ENCODE assay signal across 10 cellular contexts in the genomic region with DNA sequence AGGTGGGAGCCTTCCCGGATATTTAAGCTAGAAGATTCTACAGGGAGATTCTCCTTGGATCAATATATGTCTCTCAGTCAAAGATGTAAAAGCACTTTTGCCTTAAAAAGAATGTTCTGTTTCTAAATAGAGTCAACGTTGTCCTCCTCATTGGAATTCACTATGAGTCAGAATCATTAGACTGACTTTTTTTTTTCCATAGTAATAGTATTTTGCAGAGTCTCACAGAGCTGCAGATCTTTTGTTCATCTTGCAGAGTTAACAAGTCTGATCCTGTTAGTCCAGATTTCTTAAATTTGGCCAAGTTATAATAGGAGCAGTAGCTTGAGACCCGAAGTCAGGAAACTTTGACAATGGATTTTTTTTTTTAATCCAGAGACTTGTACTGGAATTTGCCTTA. TPM values are rescaled to one million over a fixed set of nuclear protein-coding genes. Genes with fewer than 3 reads are reported as not detected.
A peak's percentile ranks its signal among the peaks of the same experiment; 100 is the strongest.
DNase-seq lines count a peak whose midpoint lies in the region; ATAC-seq, FAIRE-seq and TF ChIP-seq lines count a peak whose summit lies in the region.
"Not testable (repeated sequence)": the region's sequence is repeated elsewhere in the genome, so short reads cannot be mapped to it uniquely, and the experiment has no call there.
"Had no signal": no experiment of that assay in that cellular context is flagged by ENCODE, and none has a peak within 500 bp of the region (broad histone marks: within the 10 kb centered on the region; RNA-seq: fewer than 3 reads in every experiment).

No MANE protein-coding gene starts in this region.

- peak overlapping the region; percentile 85 for H3K56ac ChIP-seq in IMR-90 (ENCODE audit: extremely low read depth, insufficient read depth, low read length)

- H3K9ac ChIP-seq in IMR-90 (ENCODE audit: low read depth, low read length), result peak overlapping the region; percentile 34; the same call in 1 of the 2 replicates
- not testable (repeated sequence) for H3K9ac ChIP-seq in K562 (ENCODE audit: insufficient read depth in 1 of 2, low read depth in 2 of 2, low read length in 2 of 2); HepG2 (ENCODE audit: insufficient read depth, low read depth, low read length)
- peak overlapping the region; percentile 62 for H3K9ac ChIP-seq in smooth muscle cell (ENCODE audit: low read depth)

- peak overlapping the region; percentile 90 for H4K91ac ChIP-seq in IMR-90 (ENCODE audit: insufficient read depth, low read depth, low read length)

- not testable (repeated sequence) for TF ChIP-seq CTCF in IMR-90 (conservative IDR thresholded peaks at IDR 0.05; ENCODE audit: low read depth, low read length); PC-9 (conservative IDR thresholded peaks at IDR 0.05); K562 (IDR thresholded peaks at IDR 0.05 in 2 of 3, conservative IDR thresholded peaks at IDR 0.05 in 1 of 3; ENCODE audit: insufficient read depth in 2 of 3, low read depth in 1 of 3, low read length in 3 of 3); esophagus squamous epithelium (IDR thresholded peaks at IDR 0.05); HepG2 (CRISPR knock-in tag; IDR thresholded peaks at IDR 0.05); smooth muscle cell (IDR thresholded peaks at IDR 0.05; ENCODE audit: borderline replicate concordance, insufficient read depth, poor library complexity, severe bottlenecking)

- no CpG with 5 or more reads among the region's 3 CpGs for WGBS in IMR-90 (ENCODE audit: extremely low coverage in 2 of 2, insufficient read length in 1 of 2), 2 experiments
- WGBS in K562 (ENCODE audit: insufficient coverage, low coverage, missing lambda C conversion rate), result no CpG with 5 or more reads among the region's 3 CpGs
- WGBS in esophagus squamous epithelium, 2 donors, result no CpG with 5 or more reads among the region's 3 CpGs
- no CpG with 5 or more reads among the region's 3 CpGs for WGBS in HepG2 (ENCODE audit: low lambda C conversion rate)
- 80% methylated on average over 1 of the region's 3 CpGs for WGBS in smooth muscle cell (ENCODE audit: low lambda C conversion rate)

- peak overlapping the region; percentile 70 for H4K5ac ChIP-seq in IMR-90 (ENCODE audit: low read depth, low read length)

- H3K18ac ChIP-seq in IMR-90 (ENCODE audit: low read depth, low read length), result peak overlapping the region; percentile 88

- H3K4ac ChIP-seq in IMR-90 (ENCODE audit: low read depth, low read length), result peak overlapping the region; percentile 97

- peak overlapping the region; percentile 27; the same call in 1 of the 2 replicates for H3K4me2 ChIP-seq in IMR-90 (ENCODE audit: low read depth, low read length)
- H3K4me2 ChIP-seq in PC-9; K562 (ENCODE audit: insufficient read depth, low read length); HepG2 (ENCODE audit: low read depth, low read length); smooth muscle cell: not testable (repeated sequence)

- H3K14ac ChIP-seq in IMR-90 (replicated peaks; ENCODE audit: low read depth, low read length), result peak overlapping the region; percentile 89; the same call in 1 of the 2 replicates

- H3K27ac ChIP-seq in ACC112 (ENCODE audit: low read depth, low read length), result peak overlapping the region; percentile 67
- peak overlapping the region; percentile 84 for H3K27ac ChIP-seq in IMR-90 (ENCODE audit: insufficient read depth, low read length)
- peak overlapping the region; percentile 83 for H3K27ac ChIP-seq in PC-9
- H3K27ac ChIP-seq in K562 (ENCODE audit: extremely low read depth, low read depth, low read length); HepG2 (ENCODE audit: extremely low read length, insufficient read depth, low read length): not testable (repeated sequence)
- H3K27ac ChIP-seq in esophagus squamous epithelium, result peak overlapping the region in 3 of 4 donors; percentile 54 to 57 (median 56)
- H3K27ac ChIP-seq in smooth muscle cell (ENCODE audit: low read depth), result peak overlapping the region; percentile 94

- H3F3A ChIP-seq in PC-9 (ENCODE audit: insufficient read depth, low read depth); smooth muscle cell (ENCODE audit: low read depth): not testable (repeated sequence)

- BruUV-seq in IMR-90 (replicated peaks; lab: Mats Ljungman, UMichigan) (TSS peak; percentile 93), K562 (replicated peaks; lab: Mats Ljungman, UMichigan) (TSS peak; percentile 18), HepG2 (replicated peaks; lab: Mats Ljungman, UMichigan) (TSS peak; percentile 41)
- BruUV-seq in PC-9 (replicated peaks; lab: Mats Ljungman, UMichigan), result not testable (repeated sequence)

- FAIRE-seq in K562 (lab: Jason Lieb, UNC); HepG2 (lab: Jason Lieb, UNC): not testable (repeated sequence)

- H2BK5ac ChIP-seq in IMR-90 (ENCODE audit: low read depth, low read length, poor library complexity, severe bottlenecking), result peak overlapping the region; percentile 85

- peak overlapping the region; percentile 91 for H2BK120ac ChIP-seq in IMR-90 (ENCODE audit: low read depth, low read length)

- not testable (repeated sequence) for H4K20me1 ChIP-seq in IMR-90 (ENCODE audit: insufficient read depth, low read length); PC-9 (ENCODE audit: insufficient read depth); K562 (replicated peaks; ENCODE audit: control insufficient read depth, insufficient read depth, low read length); HepG2 (ENCODE audit: insufficient read depth, low read length); smooth muscle cell (ENCODE audit: low read depth)

- in situ Hi-C loops in IMR-90 (cut with MboI; ENCODE audit: low sequenced_read_pairs); K562 (cut with MboI); HepG2 (cut with HindIII; ENCODE audit: extremely low pct_ligation_motif_present, low pct_unique_long_range_greater_than_20kb): not testable (repeated sequence)

- not testable (repeated sequence) for DNase-seq in IMR-90; PC-9; K562 (ENCODE audit: extremely low read depth in 1 of 4, low spot score in 3 of 4); esophagus squamous epithelium (lab: John Stamatoyannopoulos, UW); HepG2 (ENCODE audit: low spot score); smooth muscle cell (lab: John Stamatoyannopoulos, UW; ENCODE audit: unreplicated experiment)

- not testable (repeated sequence) for TF ChIP-seq EP300 in K562 (IDR thresholded peaks at IDR 0.05; ENCODE audit: low read length); HepG2 (IDR thresholded peaks at IDR 0.05; ENCODE audit: low read depth in 2 of 2, low read length in 2 of 2); HepG2 (CRISPR knock-in tag; IDR thresholded peaks at IDR 0.05; ENCODE audit: borderline replicate concordance)

- not testable (repeated sequence) for TF ChIP-seq RAD21 in IMR-90 (IDR thresholded peaks at IDR 0.05; ENCODE audit: low read length); K562 (CRISPR knock-in tag; conservative IDR thresholded peaks at IDR 0.05 in 1 of 2, IDR thresholded peaks at IDR 0.05 in 1 of 2); HepG2 (CRISPR knock-in tag; IDR thresholded peaks at IDR 0.05)

- not testable (repeated sequence) for H3K9me3 ChIP-seq in IMR-90 (ENCODE audit: control insufficient read depth, insufficient read depth, low read length); PC-9 (ENCODE audit: insufficient read depth, low read depth); K562 (replicated peaks; ENCODE audit: control insufficient read depth, insufficient read depth, low read depth, low read length); esophagus squamous epithelium; HepG2 (ENCODE audit: low read length); smooth muscle cell (replicated peaks; ENCODE audit: low read depth)

- H3K79me2 ChIP-seq in ACC112 (ENCODE audit: control insufficient read depth, insufficient read depth, low read length, unreplicated experiment); PC-9 (ENCODE audit: low read depth); K562 (ENCODE audit: control insufficient read depth, insufficient read depth, low read length); HepG2 (ENCODE audit: insufficient read depth, low read length); smooth muscle cell (ENCODE audit: low read depth): not testable (repeated sequence)

- ATAC-seq in IMR-90 (ENCODE audit: low read depth) (peak; percentile 66), SK-N-SH treated with all-trans-retinoic acid at 6 μM for 48 hours (peak; percentile 73)
- ATAC-seq in K562, HepG2: not testable (repeated sequence)

- peak overlapping the region; percentile 100 for H2AK5ac ChIP-seq in IMR-90 (ENCODE audit: low read depth, low read length)

- not testable (repeated sequence) for H3K4me1 ChIP-seq in ACC112 (ENCODE audit: control insufficient read depth, insufficient read depth, low read length, unreplicated experiment); IMR-90 (ENCODE audit: control insufficient read depth, insufficient read depth, low read length); PC-9 (replicated peaks; ENCODE audit: insufficient read depth); K562 (replicated peaks in 1 of 2; ENCODE audit: control insufficient read depth in 2 of 2, insufficient read depth in 2 of 2, low read length in 2 of 2); esophagus squamous epithelium; HepG2 (ENCODE audit: insufficient read depth, low read length); smooth muscle cell (ENCODE audit: low read depth)

- not testable (repeated sequence) for TF ChIP-seq POLR2A in IMR-90 (IDR thresholded peaks at IDR 0.05; ENCODE audit: low read depth, low read length); K562 (conservative IDR thresholded peaks at IDR 0.05); esophagus squamous epithelium (IDR thresholded peaks at IDR 0.05); HepG2 (IDR thresholded peaks at IDR 0.05; ENCODE audit: insufficient read depth in 1 of 2, low read depth in 2 of 2, low read length in 2 of 2)

- not testable (repeated sequence) for H2AFZ ChIP-seq in ACC112 (ENCODE audit: low read length, unreplicated experiment); IMR-90 (replicated peaks; ENCODE audit: low read length, poor library complexity); PC-9; K562 (ENCODE audit: low read depth, low read length); HepG2 (ENCODE audit: low read length); smooth muscle cell (ENCODE audit: low read depth)

- not testable (repeated sequence) for H2BK15ac ChIP-seq in IMR-90 (ENCODE audit: low read depth, low read length)

- dilution Hi-C loops in IMR-90 (cut with HindIII; ENCODE audit: low sequenced_read_pairs, unreplicated experiment), result not testable (repeated sequence)

- not testable (repeated sequence) for H3K27me3 ChIP-seq in ACC112 (ENCODE audit: insufficient read depth, low read length); IMR-90 (ENCODE audit: control insufficient read depth, insufficient read depth, low read length); PC-9 (ENCODE audit: insufficient read depth, low read depth); K562 (ENCODE audit: control insufficient read depth in 2 of 2, insufficient read depth in 2 of 2, low read length in 2 of 2); esophagus squamous epithelium; HepG2 (ENCODE audit: control insufficient read depth in 1 of 2, insufficient read depth in 2 of 2, low read length in 2 of 2); smooth muscle cell (ENCODE audit: low read depth)

- not testable (repeated sequence) for H3K4me3 ChIP-seq in ACC112 (ENCODE audit: low read depth, low read length); IMR-90 (ENCODE audit: insufficient read depth, low read depth, low read length); PC-9; K562; esophagus squamous epithelium; HepG2 (replicated peaks in 1 of 3; ENCODE audit: insufficient read depth in 1 of 3, low read depth in 2 of 3, low read length in 3 of 3); smooth muscle cell

- intact Hi-C loops in IMR-90 (cut with micrococcal nuclease); PC-9 (cut with micrococcal nuclease; ENCODE audit: unreplicated experiment); K562 (cut with micrococcal nuclease); esophagus squamous epithelium (cut with DNase I); HepG2 (cut with micrococcal nuclease; ENCODE audit: unreplicated experiment): not testable (repeated sequence)

- peak overlapping the region; percentile 93 to 97 for H4K8ac ChIP-seq in IMR-90 (ENCODE audit: low read depth in 2 of 2, low read length in 2 of 2)

- CTCF ChIA-PET in IMR-90 (lab: Yijun Ruan, JAX); PC-9 (lab: Charles Lee); K562 (lab: Yijun Ruan, JAX; ENCODE audit: low intra/inter-chr PET ratio); HepG2 (lab: Yijun Ruan, JAX; ENCODE audit: low intra/inter-chr PET ratio, low total read pairs): not testable (repeated sequence)

- H3K9me2 ChIP-seq in PC-9 (ENCODE audit: insufficient read depth), result not testable (repeated sequence)

- not testable (repeated sequence) for H2AK9ac ChIP-seq in IMR-90 (replicated peaks; ENCODE audit: low read depth, low read length, poor library complexity)

- H3K36me3 ChIP-seq in ACC112 (ENCODE audit: insufficient read depth, low read length); IMR-90 (ENCODE audit: control insufficient read depth, insufficient read depth, low read length); PC-9 (ENCODE audit: low read depth); K562 (ENCODE audit: control insufficient read depth, insufficient read depth, low read length); esophagus squamous epithelium; HepG2 (replicated peaks in 1 of 2; ENCODE audit: control insufficient read depth in 1 of 2, insufficient read depth in 2 of 2, low read length in 2 of 2); smooth muscle cell (ENCODE audit: low read depth): not testable (repeated sequence)

- H3K9me1 ChIP-seq in IMR-90 (ENCODE audit: insufficient read depth, low read length); K562 (ENCODE audit: control insufficient read depth, insufficient read depth, low read length): not testable (repeated sequence)

- not testable (repeated sequence) for H3K79me1 ChIP-seq in IMR-90 (ENCODE audit: low read depth in 1 of 2, low read length in 2 of 2)

- peak overlapping the region; percentile 94; the same call in 1 of the 2 replicates for H2BK20ac ChIP-seq in IMR-90 (ENCODE audit: low read depth, low read length)

- not testable (repeated sequence) for H3K23ac ChIP-seq in IMR-90 (ENCODE audit: low read depth, low read length)

- POLR2A ChIA-PET in IMR-90 (lab: Charles Lee; ENCODE audit: unreplicated experiment); PC-9 (lab: Charles Lee; ENCODE audit: unreplicated experiment); K562 (lab: Yijun Ruan, JAX); HepG2 (lab: Yijun Ruan, JAX): not testable (repeated sequence)

RNA-seq across cellular contexts. Expression of a gene that starts 14.8 kb away (rescaled TPM):
- total RNA-seq in IMR-90 (2012; rRNA removed) (not detected in 2 replicates), PC-9 (2021) (0.38 and 0.41 TPM in 2 replicates), K562 (2014; rRNA removed) (0.29 TPM in 1 of 2 replicates, not detected in the other), K562 (2014; rRNA removed; fragmentation: Illumina TruSeq; extraction: Trizol) (not detected in 2 replicates), K562 (2015; rRNA removed; fragmentation: Illumina TruSeq; extraction: Trizol) (0.19 TPM in 1 of 2 replicates, not detected in the other), K562 (2021) (0.29 TPM in 1 of 2 replicates, not detected in the other), esophagus squamous epithelium (1 to 10 TPM in 3 of 4 donors, under 1 TPM in 1; 0.80 to 5.4 (median 2.1) TPM), HepG2 (2016; rRNA removed; fragmentation: Illumina TruSeq; extraction: Trizol) (not detected in 2 replicates), smooth muscle cell (0.54 TPM in 1 of 2 replicates, not detected in the other)
- polyA plus RNA-seq in IMR-90 (2012; rRNA removed) (not detected in 2 replicates), K562 (2011; rRNA removed) (0.07 TPM in 1 of 2 replicates, not detected in the other), K562 (2014; fragmentation: Illumina TruSeq; extraction: Trizol) (not detected in 2 replicates), K562 (2014; fragmentation: Nextera tagmentation; extraction: Ambion mirVana) (not detected), K562 (2014; rRNA removed) (0.26 TPM in 1 of 2 replicates, not detected in the other), HepG2 (2011; rRNA removed) (0.09 and 0.13 TPM in 2 replicates), smooth muscle cell (0.44 and 0.90 TPM in 2 replicates)
- polyA plus RNA-seq in IMR-90 (2012; cell fraction: cytosol; rRNA removed), result 0.01 TPM in 1 of 2 replicates, not detected in the other
- polyA plus RNA-seq in IMR-90 (2012; cell fraction: nucleus; rRNA removed; ENCODE audit: low replicate concordance), result 0.18 and 0.25 TPM in 2 replicates
- not detected in 2 replicates for total RNA-seq in K562 (2011; cell fraction: chromatin; rRNA removed; ENCODE audit: low replicate concordance)
- not detected in 2 replicates for total RNA-seq in K562 (2011; cell fraction: nucleolus; rRNA removed)
- total RNA-seq in K562 (2011; cell fraction: nucleoplasm; rRNA removed), result 0.99 TPM in 1 of 2 replicates, not detected in the other
- 0.03 and 0.09 TPM in 2 replicates for polyA plus RNA-seq in K562 (2011; cell fraction: cytosol; rRNA removed)
- polyA plus RNA-seq in K562 (2011; cell fraction: nucleus; rRNA removed), result 0.14 and 0.49 TPM in 2 replicates
- 0.33 and 0.39 TPM in 2 replicates for polyA plus RNA-seq in K562 (2012)
- 0.12 and 0.21 TPM in 2 replicates for polyA minus RNA-seq in K562 (2011; rRNA and poly(A)+ RNA removed)
- polyA minus RNA-seq in K562 (2011; cell fraction: cytosol; rRNA and poly(A)+ RNA removed), result not detected in 2 replicates
- polyA minus RNA-seq in K562 (2011; cell fraction: nucleus; rRNA and poly(A)+ RNA removed), result 0.13 TPM in 1 of 2 replicates, not detected in the other
- not detected in 2 replicates for total RNA-seq in HepG2 (2016; cell fraction: cytosol; rRNA removed; fragmentation: Illumina TruSeq; extraction: Trizol; ENCODE audit: low read depth)
- total RNA-seq in HepG2 (2016; cell fraction: insoluble cytoplasmic fraction; rRNA removed; fragmentation: Illumina TruSeq; extraction: Trizol), result not detected in 2 replicates
- total RNA-seq in HepG2 (2016; cell fraction: membrane; rRNA removed; fragmentation: Illumina TruSeq; extraction: Trizol), result 0.10 TPM in 1 of 2 replicates, not detected in the other
- total RNA-seq in HepG2 (2016; cell fraction: nucleus; rRNA removed; fragmentation: Illumina TruSeq; extraction: Trizol), result not detected in 2 replicates
- 0.17 and 0.28 TPM in 2 replicates for polyA plus RNA-seq in HepG2 (2011; cell fraction: cytosol; rRNA removed)
- polyA plus RNA-seq in HepG2 (2011; cell fraction: nucleus; rRNA removed), result 0.33 and 1.7 TPM in 2 replicates
- 0.09 TPM in 1 of 2 replicates, not detected in the other for polyA plus RNA-seq in HepG2 (2012)
- polyA plus RNA-seq in HepG2 (2016; cell fraction: cytosol; fragmentation: Illumina TruSeq; extraction: Trizol; ENCODE audit: low read depth), result not detected in 2 replicates
- polyA plus RNA-seq in HepG2 (2016; cell fraction: insoluble cytoplasmic fraction; fragmentation: Illumina TruSeq; extraction: Trizol; ENCODE audit: low read depth), result not detected in 2 replicates
- not detected in 2 replicates for polyA plus RNA-seq in HepG2 (2016; cell fraction: membrane; fragmentation: Illumina TruSeq; extraction: Trizol; ENCODE audit: low read depth)
- polyA plus RNA-seq in HepG2 (2016; cell fraction: nucleus; fragmentation: Illumina TruSeq; extraction: Trizol; ENCODE audit: insufficient read depth, low read depth), result not detected in 2 replicates
- polyA minus RNA-seq in HepG2 (2011; rRNA and poly(A)+ RNA removed; ENCODE audit: low replicate concordance), result 0.37 TPM in 1 of 2 replicates, not detected in the other
- polyA minus RNA-seq in HepG2 (2011; cell fraction: cytosol; rRNA and poly(A)+ RNA removed), result not detected in 2 replicates
- not detected in 2 replicates for polyA minus RNA-seq in HepG2 (2011; cell fraction: nucleus; rRNA and poly(A)+ RNA removed)
- total RNA-seq: GM23248 had no signal
- polyA plus RNA-seq: BJ, GM23248 had no signal
